ENCODE assay signal across 1 cellular context in genomic region chr3:50183755-50184154, GRCh38.
TF ChIP-seq lines count a peak whose summit lies in the region.

No MANE protein-coding gene starts in this region.

TF ChIP-seq in IMR-90, 13 proteins besides CTCF, POLR2A, EP300 and RAD21 (continued from another document):
- TF ChIP-seq USF2 (IDR thresholded peaks at IDR 0.05; ENCODE audit: low read depth, low read length), result no peak
- TF ChIP-seq SMC3 (IDR thresholded peaks at IDR 0.05; ENCODE audit: low read depth, low read length), result no peak
- no peak for TF ChIP-seq BHLHE40 (IDR thresholded peaks at IDR 0.05; ENCODE audit: low read depth, low read length)
- no peak for TF ChIP-seq FOS (IDR thresholded peaks at IDR 0.05; ENCODE audit: low read depth, low read length)
- TF ChIP-seq CEBPB (IDR thresholded peaks at IDR 0.05; ENCODE audit: low read depth, low read length), result no peak
